ENCODE assay signal across 12 cellular contexts in genomic region chr1:85583355-85584263, GRCh38. TPM values are rescaled to one million over a fixed set of nuclear protein-coding genes. Genes with fewer than 3 reads are reported as not detected.
DNase-seq lines count a peak whose midpoint lies in the region; ATAC-seq, FAIRE-seq and TF ChIP-seq lines count a peak whose summit lies in the region.
"Had no signal": no experiment of that assay in that cellular context is flagged by ENCODE, and none has a peak within 500 bp of the region (broad histone marks: within the 10 kb centered on the region; RNA-seq: fewer than 3 reads in every experiment).

No MANE protein-coding gene starts in this region.

- no peak overlapping the region for H3K27ac ChIP-seq in iPS-20b (ENCODE audit: low read length)

- no peaks in the 10 kb centered on the region for H3K9me3 ChIP-seq in iPS-20b (ENCODE audit: insufficient read depth, low read depth, low read length)
- no peaks in the 10 kb centered on the region for H3K9me3 ChIP-seq in skeletal muscle satellite cell (replicated peaks; ENCODE audit: low read length)
- H3K9me3 ChIP-seq: mucosa of descending colon had no signal

- DNase-seq in H4 (ENCODE audit: low spot score), result peak; percentile 16
- peak; percentile 67 for DNase-seq in astrocyte of the cerebellum (ENCODE audit: low read depth)
- no peak for DNase-seq in NCI-H774 (lab: John Stamatoyannopoulos, UW)
- no peak for DNase-seq in urothelium cell line (ENCODE audit: low spot score)
- DNase-seq: activated gamma-delta T cell treated with Interleukin-2 at 50 U/mL for 16 hours, erythroblast, mucosa of descending colon, NCI-H1417 treated with DMSO at 0.1 percent for 48 hours had no signal

- H3K4me1 ChIP-seq in iPS-20b (ENCODE audit: insufficient read depth, low read length), result peaks cover 45% of the 10 kb centered on the region
- H3K4me1 ChIP-seq in skeletal muscle satellite cell (ENCODE audit: control insufficient read depth, insufficient read depth, low read length), result peaks cover 25% of the 10 kb centered on the region

- FAIRE-seq in urothelium cell line (lab: Jason Lieb, UNC), result no peak

- H3K4me3 ChIP-seq in astrocyte of the cerebellum (ENCODE audit: low read depth, low read length) (peak overlapping the region; percentile 88), iPS-20b (ENCODE audit: low read length) (peak overlapping the region; percentile 85), skeletal muscle satellite cell (ENCODE audit: low read length) (peak overlapping the region; percentile 80)
- H3K4me3 ChIP-seq: mucosa of descending colon had no signal

- H3K4me2 ChIP-seq in skeletal muscle satellite cell (ENCODE audit: low read length), result peak overlapping the region; percentile 79

- H3K36me3 ChIP-seq in iPS-20b (ENCODE audit: insufficient read depth, low read depth, low read length), result peaks cover 27% of the 10 kb centered on the region
- H3K36me3 ChIP-seq in skeletal muscle satellite cell (ENCODE audit: insufficient read depth, low read length), result peaks cover 32% of the 10 kb centered on the region

- in situ Hi-C loops in astrocyte of the cerebellum (cut with HindIII; ENCODE audit: low sequenced_read_pairs), result no loop called here

- ATAC-seq in GM19023 (IDR thresholded peaks at IDR 0.05; ENCODE audit: unreplicated experiment), result no peak
- ATAC-seq in GM21360 (IDR thresholded peaks at IDR 0.05; ENCODE audit: unreplicated experiment), result no peak
- ATAC-seq: mucosa of descending colon had no signal

- peaks cover 11% of the 10 kb centered on the region for H3K27me3 ChIP-seq in iPS-20b (ENCODE audit: insufficient read depth, low read length)
- no peaks in the 10 kb centered on the region for H3K27me3 ChIP-seq in skeletal muscle satellite cell (ENCODE audit: control insufficient read depth, insufficient read depth, low read length)

- no peak for TF ChIP-seq CTCF in astrocyte of the cerebellum (IDR thresholded peaks at IDR 0.05; ENCODE audit: low read depth, low read length, missing control alignments)

- H3K9ac ChIP-seq in iPS-20b (ENCODE audit: low read depth, low read length), result peak overlapping the region; percentile 90; the same call in 1 of the 2 replicates
- H3K9ac ChIP-seq in skeletal muscle satellite cell (ENCODE audit: low read depth, low read length), result peak overlapping the region; percentile 93

RNA-seq across cellular contexts. Expression of gene CCN1, which starts 3.0 kb away (rescaled TPM):
- total RNA-seq in H4 (2014; rRNA removed; shearing (Covaris generic)), result 6.7 and 10.4 TPM in 2 replicates
- total RNA-seq in skeletal muscle satellite cell (2012; rRNA removed), result 17.5 and 49.4 TPM in 2 replicates

Comparison
In these comparisons a context has a peak if more than half of its experiments do, and no peak if none do; other contexts are left out.
1. DNase-seq: peak in H4 (single experiment) and astrocyte of the cerebellum (single experiment); none in NCI-H774 (single experiment) and urothelium cell line (single experiment).
2. Peak in every context shown above with its lines, with median percentiles within 50 percentile points of each other: H3K4me3 ChIP-seq.